ENCODE assay signal across 8 cellular contexts in genomic region chr5:93583525-93583798, GRCh38. TPM values are rescaled to one million over a fixed set of nuclear protein-coding genes. Genes with fewer than 3 reads are reported as not detected.
DNase-seq lines count a peak whose midpoint lies in the region; ATAC-seq, FAIRE-seq and TF ChIP-seq lines count a peak whose summit lies in the region.

No MANE protein-coding gene starts in this region.

- H3K79me2 ChIP-seq in HepG2 (ENCODE audit: insufficient read depth, low read length), result peaks cover 38% of the 10 kb centered on the region

- H3K36me3 ChIP-seq in left ventricle myocardium inferior (no peaks in the 10 kb centered on the region), HepG2 (replicated peaks in 1 of 2; ENCODE audit: control insufficient read depth in 1 of 2, insufficient read depth in 2 of 2, low read length in 2 of 2) (peaks cover 2 to 10% of the 10 kb centered on the region in 2 experiments; a peak in 2 of 5 replicates)

- H3K9ac ChIP-seq in HepG2 (ENCODE audit: insufficient read depth, low read depth, low read length), result peak overlapping the region; percentile 86

- no peak overlapping the region for H2AFZ ChIP-seq in HepG2 (ENCODE audit: low read length)

- in situ Hi-C loops in astrocyte of the cerebellum (cut with HindIII; ENCODE audit: low sequenced_read_pairs), result no loop called here
- in situ Hi-C loops in HepG2 (cut with HindIII; ENCODE audit: extremely low pct_ligation_motif_present, low pct_unique_long_range_greater_than_20kb), result loop anchor here (5.0 to 10.0 kb wide), 3 partner anchors 209 to 696 kb away; no protein-coding TSS in a partner anchor

- TSS peak; percentile 90 for BruUV-seq in HepG2 (replicated peaks; lab: Mats Ljungman, UMichigan)

- TF ChIP-seq EP300 in HepG2 (IDR thresholded peaks at IDR 0.05; ENCODE audit: low read depth in 2 of 2, low read length in 2 of 2) (no peak), HepG2 (CRISPR knock-in tag; IDR thresholded peaks at IDR 0.05; ENCODE audit: borderline replicate concordance) (no peak)

- no peak for TF ChIP-seq RAD21 in HepG2 (CRISPR knock-in tag; IDR thresholded peaks at IDR 0.05)

- TF ChIP-seq CTCF in left ventricle myocardium inferior (IDR thresholded peaks at IDR 0.05; ENCODE audit: borderline replicate concordance) (no peak), astrocyte of the cerebellum (IDR thresholded peaks at IDR 0.05; ENCODE audit: low read depth, low read length, missing control alignments) (no peak), HepG2 (CRISPR knock-in tag; IDR thresholded peaks at IDR 0.05) (no peak), GM20000 (IDR thresholded peaks at IDR 0.05; ENCODE audit: extremely low read depth, missing control alignments) (no peak)

- TF ChIP-seq POLR2A in HepG2 (IDR thresholded peaks at IDR 0.05; ENCODE audit: insufficient read depth in 1 of 2, low read depth in 2 of 2, low read length in 2 of 2), result no peak

- intact Hi-C loops in left ventricle myocardium inferior (cut with micrococcal nuclease), result no loop called here
- intact Hi-C loops in left ventricle myocardium superior (cut with micrococcal nuclease), result no loop called here
- intact Hi-C loops in HepG2 (cut with micrococcal nuclease; ENCODE audit: unreplicated experiment), result loop anchor here (1.0 to 5.0 kb wide), 9 partner anchors 38 to 697 kb away; a partner anchor contains a TSS

- POLR2A ChIA-PET in HepG2 (lab: Yijun Ruan, JAX), result interaction anchor here (0.7 to 1.6 kb wide), 10 partner anchors 8 to 696 kb away, joined by 3 to 13 read pairs (median 5); no protein-coding TSS in a partner anchor

- no peak for DNase-seq in left ventricle myocardium inferior
- no peak for DNase-seq in left ventricle myocardium superior
- no peak for DNase-seq in astrocyte of the cerebellum (ENCODE audit: low read depth)
- DNase-seq in HepG2 (ENCODE audit: low spot score), result no peak
- no peak for DNase-seq in NCI-H1694 (lab: John Stamatoyannopoulos, UW)
- no peak for DNase-seq in GM20000 (ENCODE audit: low spot score)
- DNase-seq in OCI-M2 (lab: John Stamatoyannopoulos, UW; ENCODE audit: unreplicated experiment), result no peak

- no peak for FAIRE-seq in HepG2 (lab: Jason Lieb, UNC)

- H4K20me1 ChIP-seq in HepG2 (ENCODE audit: insufficient read depth, low read length), result peaks cover 19% of the 10 kb centered on the region; the same call in 1 of the 2 replicates

- CTCF ChIA-PET in HepG2 (lab: Yijun Ruan, JAX; ENCODE audit: low intra/inter-chr PET ratio, low total read pairs), result no interaction called here

- ATAC-seq in left ventricle myocardium superior (no peak), HepG2 (no peak), HG02870 (IDR thresholded peaks at IDR 0.05; ENCODE audit: unreplicated experiment) (no peak)

- H3K4me1 ChIP-seq in left ventricle myocardium inferior (peaks cover 52% of the 10 kb centered on the region), HepG2 (ENCODE audit: insufficient read depth, low read length) (peaks cover 26% of the 10 kb centered on the region)

- H3K27ac ChIP-seq in left ventricle myocardium inferior (replicated peaks) (no peak overlapping the region), HepG2 (ENCODE audit: extremely low read length, insufficient read depth, low read length) (peak overlapping the region; percentile 92)

- H3K4me2 ChIP-seq in HepG2 (ENCODE audit: low read depth, low read length), result peak overlapping the region; percentile 68

- peaks cover 87% of the 10 kb centered on the region for H3K27me3 ChIP-seq in left ventricle myocardium inferior (ENCODE audit: low read depth)
- peaks cover 1 to 17% of the 10 kb centered on the region in 2 experiments; a peak in 3 of 5 replicates for H3K27me3 ChIP-seq in HepG2 (ENCODE audit: control insufficient read depth in 1 of 2, insufficient read depth in 2 of 2, low read length in 2 of 2)

- 1% methylated on average over 6 of the region's 6 CpGs for WGBS in HepG2 (ENCODE audit: low lambda C conversion rate)

- peak overlapping the region; percentile 65 for H3K4me3 ChIP-seq in left ventricle myocardium inferior
- H3K4me3 ChIP-seq in astrocyte of the cerebellum (ENCODE audit: low read depth, low read length), result peak overlapping the region; percentile 98
- peak overlapping the region; percentile 90 to 96 (median 95) for H3K4me3 ChIP-seq in HepG2 (replicated peaks in 1 of 3; ENCODE audit: insufficient read depth in 1 of 3, low read depth in 2 of 3, low read length in 3 of 3)

- H3K9me3 ChIP-seq in left ventricle myocardium inferior (replicated peaks) (no peaks in the 10 kb centered on the region), HepG2 (ENCODE audit: low read length) (no peaks in the 10 kb centered on the region)

TF ChIP-seq in HepG2, 621 proteins besides CTCF, POLR2A, EP300 and RAD21:
- TF ChIP-seq ZNF768 (CRISPR knock-in tag; IDR thresholded peaks at IDR 0.05) (no peak), POLR2G (IDR thresholded peaks at IDR 0.05; ENCODE audit: low read depth, low read length) (peak; percentile 5; the same call in 1 of the 2 replicates)

RNA-seq across cellular contexts. Expression of gene NR2F1, which starts 0.4 kb away (rescaled TPM):
- total RNA-seq in left ventricle myocardium inferior (0.47 TPM), left ventricle myocardium superior (1.9 TPM), HepG2 (2016; rRNA removed; fragmentation: Illumina TruSeq; extraction: Trizol) (14.0 and 17.1 TPM in 2 replicates)
- 4.3 and 4.6 TPM in 2 replicates for total RNA-seq in HepG2 (2016; cell fraction: cytosol; rRNA removed; fragmentation: Illumina TruSeq; extraction: Trizol; ENCODE audit: low read depth)
- total RNA-seq in HepG2 (2016; cell fraction: insoluble cytoplasmic fraction; rRNA removed; fragmentation: Illumina TruSeq; extraction: Trizol), result 12.7 and 15.6 TPM in 2 replicates
- total RNA-seq in HepG2 (2016; cell fraction: membrane; rRNA removed; fragmentation: Illumina TruSeq; extraction: Trizol), result 12.0 and 12.1 TPM in 2 replicates
- total RNA-seq in HepG2 (2016; cell fraction: nucleus; rRNA removed; fragmentation: Illumina TruSeq; extraction: Trizol), result 14.7 and 16.7 TPM in 2 replicates
- polyA plus RNA-seq in HepG2 (2011; rRNA removed), result 59.7 and 76.5 TPM in 2 replicates
- 48.3 and 60.7 TPM in 2 replicates for polyA plus RNA-seq in HepG2 (2011; cell fraction: cytosol; rRNA removed)
- polyA plus RNA-seq in HepG2 (2011; cell fraction: nucleus; rRNA removed), result 179 and 207 TPM in 2 replicates
- 28.9 and 65.9 TPM in 2 replicates for polyA plus RNA-seq in HepG2 (2012)
- polyA plus RNA-seq in HepG2 (2016; cell fraction: cytosol; fragmentation: Illumina TruSeq; extraction: Trizol; ENCODE audit: low read depth), result 1.4 and 2.1 TPM in 2 replicates
- 16.0 and 19.7 TPM in 2 replicates for polyA plus RNA-seq in HepG2 (2016; cell fraction: insoluble cytoplasmic fraction; fragmentation: Illumina TruSeq; extraction: Trizol; ENCODE audit: low read depth)
- polyA plus RNA-seq in HepG2 (2016; cell fraction: membrane; fragmentation: Illumina TruSeq; extraction: Trizol; ENCODE audit: low read depth), result 4.8 and 5.9 TPM in 2 replicates
- polyA plus RNA-seq in HepG2 (2016; cell fraction: nucleus; fragmentation: Illumina TruSeq; extraction: Trizol; ENCODE audit: insufficient read depth, low read depth), result 37.8 and 39.6 TPM in 2 replicates
- 62.1 and 114 TPM in 2 replicates for polyA minus RNA-seq in HepG2 (2011; rRNA and poly(A)+ RNA removed; ENCODE audit: low replicate concordance)
- 46.9 and 57.0 TPM in 2 replicates for polyA minus RNA-seq in HepG2 (2011; cell fraction: cytosol; rRNA and poly(A)+ RNA removed)
- 29.7 and 42.6 TPM in 2 replicates for polyA minus RNA-seq in HepG2 (2011; cell fraction: nucleus; rRNA and poly(A)+ RNA removed)

RNA-seq across cellular contexts. Expression of gene NR2F1-AS1, which starts 2.4 kb away (rescaled TPM):
- total RNA-seq in left ventricle myocardium inferior, result 0.60 TPM
- 0.57 TPM for total RNA-seq in left ventricle myocardium superior
- total RNA-seq in HepG2 (2016; rRNA removed; fragmentation: Illumina TruSeq; extraction: Trizol), result 2.1 and 2.8 TPM in 2 replicates
- total RNA-seq in HepG2 (2016; cell fraction: cytosol; rRNA removed; fragmentation: Illumina TruSeq; extraction: Trizol; ENCODE audit: low read depth), result 2.5 and 2.7 TPM in 2 replicates
- total RNA-seq in HepG2 (2016; cell fraction: insoluble cytoplasmic fraction; rRNA removed; fragmentation: Illumina TruSeq; extraction: Trizol), result 0.64 and 1.1 TPM in 2 replicates
- total RNA-seq in HepG2 (2016; cell fraction: membrane; rRNA removed; fragmentation: Illumina TruSeq; extraction: Trizol), result 3.5 and 3.7 TPM in 2 replicates
- total RNA-seq in HepG2 (2016; cell fraction: nucleus; rRNA removed; fragmentation: Illumina TruSeq; extraction: Trizol), result 3.5 and 4.9 TPM in 2 replicates
- polyA plus RNA-seq in HepG2 (2011; rRNA removed), result 2.8 and 3.1 TPM in 2 replicates
- 1.1 and 2.4 TPM in 2 replicates for polyA plus RNA-seq in HepG2 (2011; cell fraction: cytosol; rRNA removed)
- polyA plus RNA-seq in HepG2 (2011; cell fraction: nucleus; rRNA removed), result 2.9 and 5.9 TPM in 2 replicates
- polyA plus RNA-seq in HepG2 (2012), result 5.1 and 7.3 TPM in 2 replicates
- 3.6 and 4.1 TPM in 2 replicates for polyA plus RNA-seq in HepG2 (2016; cell fraction: cytosol; fragmentation: Illumina TruSeq; extraction: Trizol; ENCODE audit: low read depth)
- polyA plus RNA-seq in HepG2 (2016; cell fraction: insoluble cytoplasmic fraction; fragmentation: Illumina TruSeq; extraction: Trizol; ENCODE audit: low read depth), result 0.48 and 2.3 TPM in 2 replicates
- 2.6 and 5.7 TPM in 2 replicates for polyA plus RNA-seq in HepG2 (2016; cell fraction: membrane; fragmentation: Illumina TruSeq; extraction: Trizol; ENCODE audit: low read depth)
- 2.3 and 2.9 TPM in 2 replicates for polyA plus RNA-seq in HepG2 (2016; cell fraction: nucleus; fragmentation: Illumina TruSeq; extraction: Trizol; ENCODE audit: insufficient read depth, low read depth)
- polyA minus RNA-seq in HepG2 (2011; rRNA and poly(A)+ RNA removed; ENCODE audit: low replicate concordance), result 2.2 and 4.6 TPM in 2 replicates
- polyA minus RNA-seq in HepG2 (2011; cell fraction: cytosol; rRNA and poly(A)+ RNA removed), result 2.1 TPM in 1 of 2 replicates, not detected in the other
- polyA minus RNA-seq in HepG2 (2011; cell fraction: nucleus; rRNA and poly(A)+ RNA removed), result 27.3 and 33.1 TPM in 2 replicates
